Comparison of ENCODE assay signal across 9 cellular contexts in the genomic region with DNA sequence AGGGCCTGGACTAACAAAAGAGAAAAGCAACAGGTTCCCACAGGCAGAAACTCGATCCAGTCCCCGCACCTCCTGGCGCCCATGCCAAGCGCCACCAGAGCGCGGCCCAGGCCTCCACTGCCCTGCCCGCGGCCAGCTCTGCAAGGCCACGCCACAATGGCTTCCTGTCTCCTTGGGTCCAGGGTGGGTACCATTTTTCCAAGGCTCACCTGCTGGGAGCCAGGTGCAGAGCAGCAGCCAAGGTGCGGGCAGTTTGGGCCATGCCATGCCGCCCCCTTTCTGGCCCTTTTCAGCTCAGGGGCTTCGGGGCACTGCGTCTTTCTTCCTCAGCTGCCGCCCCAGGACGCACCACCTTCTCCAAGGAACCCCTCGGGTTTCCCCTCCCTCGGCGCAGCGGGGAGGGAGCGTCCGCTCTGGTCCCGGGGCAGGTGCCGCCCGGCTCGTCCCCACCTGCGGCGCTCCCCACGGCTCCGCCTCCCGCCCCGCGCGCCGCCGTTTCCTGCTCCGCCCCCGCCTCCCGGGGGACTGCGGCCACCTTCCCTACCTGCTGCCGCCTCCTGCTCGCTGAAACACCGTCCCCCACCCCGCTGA. TPM values are rescaled to one million over a fixed set of nuclear protein-coding genes. Genes with fewer than 3 reads are reported as not detected.
DNase-seq lines count a peak whose midpoint lies in the region; ATAC-seq, FAIRE-seq and TF ChIP-seq lines count a peak whose summit lies in the region.
"Had no signal": no experiment of that assay in that cellular context is flagged by ENCODE, and none has a peak within 500 bp of the region (broad histone marks: within the 10 kb centered on the region; RNA-seq: fewer than 3 reads in every experiment).

TSS of gene ILDR1 (minus strand) at position 437 of the 591 bp plus-strand sequence. CDS start at position 267, 170 bp downstream.

- no peak for FAIRE-seq in HepG2 (lab: Jason Lieb, UNC)
- FAIRE-seq: G401.6 had no signal

- peak; percentile 65 for ATAC-seq in Right ventricle myocardium superior (ENCODE audit: poor library complexity)
- ATAC-seq in HepG2 = peak; percentile 81
- no peak for ATAC-seq in HG03135 (IDR thresholded peaks at IDR 0.05; ENCODE audit: unreplicated experiment)

- no peak for TF ChIP-seq POLR2A in HepG2 (IDR thresholded peaks at IDR 0.05; ENCODE audit: insufficient read depth in 1 of 2, low read depth in 2 of 2, low read length in 2 of 2)

- H3K9me3 Mint-ChIP-seq in activated CD4-positive, alpha-beta memory T cell treated with anti-CD3 and anti-CD28 coated beads, Interleukin-2, amount 10 ng/mL, durations not matched to agents 7 days and 5 days = no peaks in the 10 kb centered on the region

- POLR2A ChIA-PET in activated CD4-positive, alpha-beta memory T cell treated with anti-CD3 and anti-CD28 coated beads, Interleukin-2, amount 10 ng/mL, durations not matched to agents 7 days and 5 days (lab: Charles Lee) = interaction anchor here (1.2 to 2.3 kb wide), 3 partner anchors 9 to 11 kb away, joined by 3 to 7 read pairs (median 3); no protein-coding TSS in a partner anchor
- POLR2A ChIA-PET in HepG2 (lab: Yijun Ruan, JAX) = no interaction called here

- H3K36me3 Mint-ChIP-seq in activated CD4-positive, alpha-beta memory T cell treated with anti-CD3 and anti-CD28 coated beads, Interleukin-2, amount 10 ng/mL, durations not matched to agents 7 days and 5 days (ENCODE audit: low read depth) = no peaks in the 10 kb centered on the region

- no peak within 1 kb of the TSS for H3K9ac ChIP-seq in HepG2 (ENCODE audit: insufficient read depth, low read depth, low read length)
- no peak within 1 kb of the TSS for H3K9ac ChIP-seq in GM23248

- H3K9me2 ChIP-seq in GM23248 (ENCODE audit: insufficient read depth) = no peaks in the 10 kb centered on the region

- H3K9me3 ChIP-seq in right atrium auricular region (no peaks in the 10 kb centered on the region), HepG2 (ENCODE audit: low read length) (no peaks in the 10 kb centered on the region), GM23248 (ENCODE audit: low read depth) (no peaks in the 10 kb centered on the region)

- H3F3A ChIP-seq in GM23248 (ENCODE audit: insufficient read depth) = no peaks in the 10 kb centered on the region

- H3K27ac Mint-ChIP-seq in activated CD4-positive, alpha-beta memory T cell treated with anti-CD3 and anti-CD28 coated beads, Interleukin-2, amount 10 ng/mL, durations not matched to agents 7 days and 5 days = no peak within 1 kb of the TSS

- DNase-seq in Right ventricle myocardium superior (no peak), right atrium auricular region (ENCODE audit: low spot score) (no peak), HT-29 (ENCODE audit: low spot score) (peak; percentile 85), HepG2 (ENCODE audit: low spot score) (no peak), GM23248 (no peak), T-helper 9 cell (no peak)
- DNase-seq in activated CD4-positive, alpha-beta memory T cell treated with anti-CD3 and anti-CD28 coated beads, Interleukin-2, amount 10 ng/mL, durations not matched to agents 7 days and 5 days = peak; percentile 38

- BruUV-seq in HepG2 (replicated peaks; lab: Mats Ljungman, UMichigan) = no TSS peak

- H3K4me2 ChIP-seq in HepG2 (ENCODE audit: low read depth, low read length) (peak within 1 kb of the TSS; percentile 41), GM23248 (ENCODE audit: unreplicated experiment) (no peak within 1 kb of the TSS)

- CTCF ChIA-PET in activated CD4-positive, alpha-beta memory T cell treated with anti-CD3 and anti-CD28 coated beads, Interleukin-2, amount 10 ng/mL, durations not matched to agents 7 days and 5 days (lab: Charles Lee) = no interaction called here
- CTCF ChIA-PET in HepG2 (lab: Yijun Ruan, JAX; ENCODE audit: low intra/inter-chr PET ratio, low total read pairs) = no interaction called here

- in situ Hi-C loops in HepG2 (cut with HindIII; ENCODE audit: extremely low pct_ligation_motif_present, low pct_unique_long_range_greater_than_20kb) = no loop called here
- in situ Hi-C loops in GM23248 (cut with MboI) = no loop called here

- H3K4me1 ChIP-seq in right atrium auricular region (no peaks in the 10 kb centered on the region), HepG2 (ENCODE audit: insufficient read depth, low read length) (no peaks in the 10 kb centered on the region), GM23248 (ENCODE audit: insufficient read depth) (no peaks in the 10 kb centered on the region)

- H3K36me3 ChIP-seq in right atrium auricular region (no peaks in the 10 kb centered on the region), HepG2 (replicated peaks in 1 of 2; ENCODE audit: control insufficient read depth in 1 of 2, insufficient read depth in 2 of 2, low read length in 2 of 2) (no peaks in the 10 kb centered on the region), GM23248 (ENCODE audit: low read depth) (no peaks in the 10 kb centered on the region)

- TF ChIP-seq CTCF in right atrium auricular region (IDR thresholded peaks at IDR 0.05) = no peak
- TF ChIP-seq CTCF in HepG2 (CRISPR knock-in tag; IDR thresholded peaks at IDR 0.05) = no peak

- H3K4me3 ChIP-seq in right atrium auricular region = peak within 1 kb of the TSS in 1 of 2 donors; percentile 38
- H3K4me3 ChIP-seq in HepG2 (replicated peaks in 1 of 3; ENCODE audit: insufficient read depth in 1 of 3, low read depth in 2 of 3, low read length in 3 of 3) = peak within 1 kb of the TSS in 2 of 3 experiments; percentile 29 to 50; a peak in 2 of 6 replicates
- H3K4me3 ChIP-seq in GM23248 = no peak within 1 kb of the TSS

- H3K27ac ChIP-seq in right atrium auricular region (no peak within 1 kb of the TSS), HepG2 (ENCODE audit: extremely low read length, insufficient read depth, low read length) (no peak within 1 kb of the TSS), GM23248 (no peak within 1 kb of the TSS)

- peaks cover 22% of the 10 kb centered on the region for H3K4me1 Mint-ChIP-seq in activated CD4-positive, alpha-beta memory T cell treated with anti-CD3 and anti-CD28 coated beads, Interleukin-2, amount 10 ng/mL, durations not matched to agents 7 days and 5 days

- H3K27me3 Mint-ChIP-seq in activated CD4-positive, alpha-beta memory T cell treated with anti-CD3 and anti-CD28 coated beads, Interleukin-2, amount 10 ng/mL, durations not matched to agents 7 days and 5 days = peaks cover 25% of the 10 kb centered on the region

- no peak for TF ChIP-seq EP300 in HepG2 (IDR thresholded peaks at IDR 0.05; ENCODE audit: low read depth in 2 of 2, low read length in 2 of 2)
- no peak for TF ChIP-seq EP300 in HepG2 (CRISPR knock-in tag; IDR thresholded peaks at IDR 0.05; ENCODE audit: borderline replicate concordance)

- H3K4me3 Mint-ChIP-seq in activated CD4-positive, alpha-beta memory T cell treated with anti-CD3 and anti-CD28 coated beads, Interleukin-2, amount 10 ng/mL, durations not matched to agents 7 days and 5 days = peak within 1 kb of the TSS; percentile 48

- no peak for TF ChIP-seq RAD21 in HepG2 (CRISPR knock-in tag; IDR thresholded peaks at IDR 0.05)

- H3K79me2 ChIP-seq in HepG2 (ENCODE audit: insufficient read depth, low read length) = no peaks in the 10 kb centered on the region
- no peaks in the 10 kb centered on the region for H3K79me2 ChIP-seq in GM23248 (ENCODE audit: insufficient read depth)

- H3K27me3 ChIP-seq in right atrium auricular region (peaks cover 0 to 7% of the 10 kb centered on the region in 2 donors), HepG2 (ENCODE audit: control insufficient read depth in 1 of 2, insufficient read depth in 2 of 2, low read length in 2 of 2) (no peaks in the 10 kb centered on the region; a peak in 1 of 5 replicates), GM23248 (replicated peaks; ENCODE audit: insufficient read depth) (peaks cover 25% of the 10 kb centered on the region)

- intact Hi-C loops in Right ventricle myocardium superior (cut with DNase I) (no loop called here), HepG2 (cut with micrococcal nuclease; ENCODE audit: unreplicated experiment) (no loop called here)

- WGBS in HepG2 (ENCODE audit: low lambda C conversion rate) = 54% methylated on average over 16 of the region's 43 CpGs
- WGBS in GM23248 (ENCODE audit: low coverage in 1 of 2, low lambda C conversion rate in 2 of 2, missing lambda C conversion rate in 2 of 2), 2 experiments = 5 to 6% methylated on average over 34 to 41 of the region's 43 CpGs

- no peaks in the 10 kb centered on the region for H4K20me1 ChIP-seq in HepG2 (ENCODE audit: insufficient read depth, low read length)
- H4K20me1 ChIP-seq in GM23248 (ENCODE audit: insufficient read depth) = no peaks in the 10 kb centered on the region

- H2AFZ ChIP-seq in HepG2 (ENCODE audit: low read length) (no peak within 1 kb of the TSS), GM23248 (no peak within 1 kb of the TSS)

RNA-seq across cellular contexts. Expression of gene ILDR1, which starts in this region (rescaled TPM):
- total RNA-seq in Right ventricle myocardium superior (0.38 TPM), right atrium auricular region (not detected), HepG2 (2016; rRNA removed; fragmentation: Illumina TruSeq; extraction: Trizol) (not detected in 2 replicates)
- 7.2 and 7.4 TPM in 2 replicates for total RNA-seq in HT-29 (2014; rRNA removed; shearing (Covaris generic))
- total RNA-seq in activated CD4-positive, alpha-beta memory T cell treated with anti-CD3 and anti-CD28 coated beads, Interleukin-2, amount 10 ng/mL, durations not matched to agents 7 days and 5 days = 1 to 10 TPM; 1.6 to 1.7 TPM
- total RNA-seq in HepG2 (2016; cell fraction: cytosol; rRNA removed; fragmentation: Illumina TruSeq; extraction: Trizol; ENCODE audit: low read depth) = not detected in 2 replicates
- total RNA-seq in HepG2 (2016; cell fraction: insoluble cytoplasmic fraction; rRNA removed; fragmentation: Illumina TruSeq; extraction: Trizol) = not detected in 2 replicates
- total RNA-seq in HepG2 (2016; cell fraction: membrane; rRNA removed; fragmentation: Illumina TruSeq; extraction: Trizol) = not detected in 2 replicates
- total RNA-seq in HepG2 (2016; cell fraction: nucleus; rRNA removed; fragmentation: Illumina TruSeq; extraction: Trizol) = not detected in 2 replicates
- polyA plus RNA-seq in HepG2 (2011; rRNA removed) (not detected in 2 replicates), GM23248 (2016; fragmentation: Nextera tagmentation; extraction: Ambion mirVana) (not detected in 2 replicates)
- not detected in 2 replicates for polyA plus RNA-seq in HepG2 (2011; cell fraction: cytosol; rRNA removed)
- not detected in 2 replicates for polyA plus RNA-seq in HepG2 (2011; cell fraction: nucleus; rRNA removed)
- polyA plus RNA-seq in HepG2 (2012) = 0.09 TPM in 1 of 2 replicates, not detected in the other
- not detected in 2 replicates for polyA plus RNA-seq in HepG2 (2016; cell fraction: cytosol; fragmentation: Illumina TruSeq; extraction: Trizol; ENCODE audit: low read depth)
- not detected in 2 replicates for polyA plus RNA-seq in HepG2 (2016; cell fraction: insoluble cytoplasmic fraction; fragmentation: Illumina TruSeq; extraction: Trizol; ENCODE audit: low read depth)
- polyA plus RNA-seq in HepG2 (2016; cell fraction: membrane; fragmentation: Illumina TruSeq; extraction: Trizol; ENCODE audit: low read depth) = not detected in 2 replicates
- polyA plus RNA-seq in HepG2 (2016; cell fraction: nucleus; fragmentation: Illumina TruSeq; extraction: Trizol; ENCODE audit: insufficient read depth, low read depth) = not detected in 2 replicates
- not detected in 2 replicates for polyA minus RNA-seq in HepG2 (2011; rRNA and poly(A)+ RNA removed; ENCODE audit: low replicate concordance)
- polyA minus RNA-seq in HepG2 (2011; cell fraction: cytosol; rRNA and poly(A)+ RNA removed) = not detected in 2 replicates
- polyA minus RNA-seq in HepG2 (2011; cell fraction: nucleus; rRNA and poly(A)+ RNA removed) = not detected in 2 replicates
- not detected in 2 replicates for total RNA-seq in GM23248 (2014; rRNA removed; shearing (Covaris generic))

Comparison
In these comparisons a context has a peak if more than half of its experiments do, and no peak if none do; other contexts are left out.
1. Peak in ATAC-seq in Right ventricle myocardium superior; RNA of the gene not detected or under 1 TPM.
2. Peak in ATAC-seq, H3K4me3 ChIP-seq and H3K4me2 ChIP-seq in HepG2; RNA of the gene not detected or under 1 TPM.
3. DNase-seq: peak in HT-29 (single experiment) and activated CD4-positive, alpha-beta memory T cell treated with anti-CD3 and anti-CD28 coated beads, Interleukin-2, amount 10 ng/mL, durations not matched to agents 7 days and 5 days (single experiment); none in Right ventricle myocardium superior (single experiment), right atrium auricular region (single experiment), HepG2 (single experiment), GM23248 (single experiment) and T-helper 9 cell (single experiment).